In genomic region chr2:131636704-131637308, GRCh38 we compare ENCODE assay signal across 7 cellular contexts.
DNase-seq lines count a peak whose midpoint lies in the region; ATAC-seq and TF ChIP-seq lines count a peak whose summit lies in the region.
"Not testable (repeated sequence)": the region's sequence is repeated elsewhere in the genome, so short reads cannot be mapped to it uniquely, and the experiment has no call there.

No MANE protein-coding gene starts in this region.

- H3K9me3 ChIP-seq in BLaER1 treated with 17β-estradiol and CSF1 and Interleukin-3, amounts not matched to agents 10 nM and 100 nM (replicated peaks in 1 of 11); lower lobe of right lung: not testable (repeated sequence)

- not testable (repeated sequence) for H4K20me1 ChIP-seq in BLaER1 treated with 17β-estradiol and CSF1 and Interleukin-3, amounts not matched to agents 10 nM and 100 nM

- not testable (repeated sequence) for H3K27ac ChIP-seq in BLaER1 treated with 17β-estradiol and CSF1 and Interleukin-3, amounts not matched to agents 10 nM and 100 nM; lower lobe of right lung

- H3K9ac ChIP-seq in BLaER1 treated with 17β-estradiol and CSF1 and Interleukin-3, amounts not matched to agents 10 nM and 100 nM = not testable (repeated sequence)

- H3K4me3 ChIP-seq in BLaER1 treated with 17β-estradiol and CSF1 and Interleukin-3, amounts not matched to agents 10 nM and 100 nM; lower lobe of right lung: not testable (repeated sequence)

- H3K36me3 ChIP-seq in BLaER1 treated with 17β-estradiol and CSF1 and Interleukin-3, amounts not matched to agents 10 nM and 100 nM; lower lobe of right lung: not testable (repeated sequence)

- not testable (repeated sequence) for TF ChIP-seq CTCF in lower lobe of right lung (IDR thresholded peaks at IDR 0.05)

- H3K4me1 ChIP-seq in BLaER1 treated with 17β-estradiol and CSF1 and Interleukin-3, amounts not matched to agents 10 nM and 100 nM = peaks cover 16 to 30% (median 22%) of the 10 kb centered on the region in 10 experiments
- not testable (repeated sequence) for H3K4me1 ChIP-seq in lower lobe of right lung

- DNase-seq in DMS79 treated with DMSO at 0.1 percent for 48 hours (lab: John Stamatoyannopoulos, UW) (peak; percentile 90), NCI-H1694 treated with DMSO at 0.1 percent for 48 hours (lab: John Stamatoyannopoulos, UW) (peak; percentile 10), NCI-H2171 (lab: John Stamatoyannopoulos, UW) (peak; percentile 71), NCI-H510A treated with DMSO at 0.1 percent for 48 hours (lab: John Stamatoyannopoulos, UW) (peak; percentile 32), RPMI8226 (peak; percentile 63), lower lobe of right lung (peak; percentile 30)

- not testable (repeated sequence) for ATAC-seq in lower lobe of right lung

- peak overlapping the region in 8 of 11 experiments; percentile 26 to 61 (median 55); a peak in 14 of 22 replicates for H3K4me2 ChIP-seq in BLaER1 treated with 17β-estradiol and CSF1 and Interleukin-3, amounts not matched to agents 10 nM and 100 nM

- not testable (repeated sequence) for H3K27me3 ChIP-seq in BLaER1 treated with 17β-estradiol and CSF1 and Interleukin-3, amounts not matched to agents 10 nM and 100 nM; lower lobe of right lung (ENCODE audit: low read depth)

- intact Hi-C loops in lower lobe of right lung (cut with DNase I) = not testable (repeated sequence)

Comparison
In these comparisons a context has a peak if more than half of its experiments do, and no peak if none do; other contexts are left out.
1. DNase-seq: peak in every context shown above with its lines; median percentile 90 in DMS79 treated with DMSO at 0.1 percent for 48 hours; 71 in NCI-H2171; 63 in RPMI8226; 32 in NCI-H510A treated with DMSO at 0.1 percent for 48 hours; 30 in lower lobe of right lung; 10 in NCI-H1694 treated with DMSO at 0.1 percent for 48 hours.